2 cellular contexts compared by ENCODE assay signal in genomic region chr15:39926526-39926925, GRCh38.
TF ChIP-seq lines count a peak whose summit lies in the region.

No MANE protein-coding gene starts in this region.

TF ChIP-seq in GM12891, 5 proteins besides CTCF, POLR2A, EP300 and RAD21:
- no peak for TF ChIP-seq POU2F2 (IDR thresholded peaks at IDR 0.05; ENCODE audit: low read depth, low read length)
- no peak for TF ChIP-seq TAF1 (IDR thresholded peaks at IDR 0.05; ENCODE audit: low read depth, low read length)
- no peak for TF ChIP-seq POLR2AphosphoS5 (IDR thresholded peaks at IDR 0.05; ENCODE audit: low read depth, low read length)
- no peak for TF ChIP-seq PAX5 (IDR thresholded peaks at IDR 0.05; ENCODE audit: insufficient read depth, low read length, severe bottlenecking)
- no peak for TF ChIP-seq SPI1 (IDR thresholded peaks at IDR 0.05; ENCODE audit: low read depth, low read length)

TF ChIP-seq in IMR-90, 13 proteins besides CTCF, POLR2A, EP300 and RAD21 (continued from another document):
- no peak for TF ChIP-seq SMC3 (IDR thresholded peaks at IDR 0.05; ENCODE audit: low read depth, low read length)
- no peak for TF ChIP-seq FOS (IDR thresholded peaks at IDR 0.05; ENCODE audit: low read depth, low read length)
- TF ChIP-seq MXI1 (IDR thresholded peaks at IDR 0.05; ENCODE audit: borderline replicate concordance, low read depth, low read length), result no peak
- no peak for TF ChIP-seq RCOR1 (IDR thresholded peaks at IDR 0.05; ENCODE audit: insufficient replicate concordance, low read length)
- no peak for TF ChIP-seq ELK1 (IDR thresholded peaks at IDR 0.05; ENCODE audit: borderline replicate concordance, low read depth, low read length)
- no peak for TF ChIP-seq RFX5 (IDR thresholded peaks at IDR 0.05; ENCODE audit: low read depth, low read length)
